ENCODE assay signal across 8 cellular contexts in genomic region chr2:121530210-121530562, GRCh38. TPM values are rescaled to one million over a fixed set of nuclear protein-coding genes. Genes with fewer than 3 reads are reported as not detected.
DNase-seq lines count a peak whose midpoint lies in the region; ATAC-seq and TF ChIP-seq lines count a peak whose summit lies in the region.

No MANE protein-coding gene starts in this region.

- no peaks in the 10 kb centered on the region for H3K27me3 Mint-ChIP-seq in CD4-positive, alpha-beta T cell
- H3K27me3 Mint-ChIP-seq in MCF 10A (ENCODE audit: insufficient read depth, unreplicated experiment): no peaks in the 10 kb centered on the region

- H3K4me1 ChIP-seq in OCI-LY7 (ENCODE audit: insufficient read depth, low read length, poor library complexity, severe bottlenecking): peaks cover 37% of the 10 kb centered on the region

- H3K9me2 ChIP-seq in OCI-LY7 (ENCODE audit: insufficient read depth, low read length): no peaks in the 10 kb centered on the region

- peak overlapping the region; percentile 95 for H3K4me2 ChIP-seq in OCI-LY7 (ENCODE audit: low read length)

- CTCF ChIA-PET in CD4-positive, alpha-beta T cell (lab: Charles Lee): interaction anchor here (0.6 to 3.5 kb wide), 12 partner anchors 11 to 226 kb away, joined by 3 to 19 read pairs (median 4); partner anchors contain the start of genes CLASP1 and NIFK
- CTCF ChIA-PET in OCI-LY7 (lab: Charles Lee; ENCODE audit: unreplicated experiment) (interaction anchor here (1.7 kb wide), 1 partner anchor 18 kb away, joined by 6 read pairs; no protein-coding TSS in a partner anchor), MCF 10A (lab: Yijun Ruan, JAX) (interaction anchor here (0.6 to 5.5 kb wide), 22 partner anchors 12 to 217 kb away, joined by 3 to 58 read pairs (median 4); no protein-coding TSS in a partner anchor)

- peak overlapping the region; percentile 80 for H2AFZ ChIP-seq in OCI-LY7 (ENCODE audit: low read length)

- peak overlapping the region; percentile 96 for H3K27ac Mint-ChIP-seq in CD4-positive, alpha-beta T cell
- H3K27ac Mint-ChIP-seq in MCF 10A (ENCODE audit: low read depth, unreplicated experiment): peak overlapping the region; percentile 99

- H3K4me1 Mint-ChIP-seq in CD4-positive, alpha-beta T cell (ENCODE audit: low read depth): peaks cover 48% of the 10 kb centered on the region
- peaks cover 38% of the 10 kb centered on the region for H3K4me1 Mint-ChIP-seq in MCF 10A (ENCODE audit: insufficient read depth, unreplicated experiment)

- peaks cover 15% of the 10 kb centered on the region; the same call in 1 of the 2 replicates for H4K20me1 ChIP-seq in OCI-LY7 (ENCODE audit: insufficient read depth, low read length)

- TF ChIP-seq CTCF in CD4-positive, alpha-beta T cell (IDR thresholded peaks at IDR 0.05): no peak
- TF ChIP-seq CTCF in OCI-LY7 (conservative IDR thresholded peaks at IDR 0.05; ENCODE audit: low read length) (no peak), MCF 10A (IDR thresholded peaks at IDR 0.05; ENCODE audit: unreplicated experiment) (no peak)

- POLR2A ChIA-PET in CD4-positive, alpha-beta T cell (lab: Charles Lee): interaction anchor here (0.7 to 6.5 kb wide), 25 partner anchors 11 to 227 kb away, joined by 3 to 154 read pairs (median 4); partner anchors contain the start of genes CLASP1, NIFK and TSN
- POLR2A ChIA-PET in OCI-LY7 (lab: Charles Lee): interaction anchor here (0.6 to 5.0 kb wide), 19 partner anchors 8 to 226 kb away, joined by 3 to 55 read pairs (median 4); partner anchors contain the start of genes CLASP1, NIFK and TSN
- POLR2A ChIA-PET in MCF 10A (lab: Yijun Ruan, JAX): interaction anchor here (0.6 to 8.6 kb wide), 41 partner anchors 15 to 617 kb away, joined by 3 to 247 read pairs (median 5); partner anchors contain the start of genes CLASP1, NIFK and TSN

- H3K4me3 ChIP-seq in OCI-LY7 (ENCODE audit: low read depth, low read length, poor library complexity, severe bottlenecking): peak overlapping the region; percentile 92

- peaks cover 50% of the 10 kb centered on the region for H3K79me2 ChIP-seq in OCI-LY7 (ENCODE audit: insufficient read depth, low read depth, low read length)

- peak; percentile 9 for ATAC-seq in CD4-positive, alpha-beta T cell (ENCODE audit: poor library complexity)
- peak; percentile 39 for ATAC-seq in GM18870 (IDR thresholded peaks at IDR 0.05; ENCODE audit: unreplicated experiment)
- peak; percentile 56 for ATAC-seq in HG03066 (IDR thresholded peaks at IDR 0.05; ENCODE audit: low read depth, unreplicated experiment)

- H3K9me3 Mint-ChIP-seq in CD4-positive, alpha-beta T cell: no peaks in the 10 kb centered on the region
- no peaks in the 10 kb centered on the region for H3K9me3 Mint-ChIP-seq in MCF 10A (ENCODE audit: unreplicated experiment)

- peaks cover 28% of the 10 kb centered on the region for H3K36me3 ChIP-seq in OCI-LY7 (ENCODE audit: insufficient read depth, low read length)

- peak overlapping the region; percentile 97 for H3K4me3 Mint-ChIP-seq in CD4-positive, alpha-beta T cell
- peak overlapping the region; percentile 86 for H3K4me3 Mint-ChIP-seq in MCF 10A (ENCODE audit: unreplicated experiment)

- no TSS peak for BruUV-seq in OCI-LY7 (replicated peaks; lab: Mats Ljungman, UMichigan)
- no TSS peak for BruUV-seq in MCF 10A (replicated peaks; lab: Mats Ljungman, UMichigan)

- DNase-seq in CD4-positive, alpha-beta T cell: peak in 1 of 10 experiments; percentile 35
- DNase-seq in OCI-LY7 (ENCODE audit: low spot score): no peak
- DNase-seq in MCF 10A (ENCODE audit: unreplicated experiment): no peak
- DNase-seq in kidney tubule cell (ENCODE audit: low spot score): peak; percentile 84
- peak; percentile 43 to 54 for DNase-seq in stimulated activated CD8-positive, alpha-beta memory T cell treated with anti-CD3 and anti-CD28 coated beads, Interleukin-7, amount 100 ng/mL, for 48 hours (ENCODE audit: extremely low read depth in 1 of 2, low read depth in 1 of 2)
- DNase-seq in NCI-H128 (lab: John Stamatoyannopoulos, UW; ENCODE audit: unreplicated experiment): no peak

- H3K27ac ChIP-seq in CD4-positive, alpha-beta T cell (ENCODE audit: low read depth, low read length): peak overlapping the region; percentile 99
- H3K27ac ChIP-seq in OCI-LY7 (ENCODE audit: low read depth, low read length, poor library complexity, severe bottlenecking): peak overlapping the region; percentile 94

- intact Hi-C loops in CD4-positive, alpha-beta T cell (cut with DNase I, micrococcal nuclease): loop anchor here (1.0 to 5.0 kb wide), 5 partner anchors 119 to 447 kb away; partner anchors contain the start of genes CLASP1 (in 1 of the 2) and NIFK (in 1 of the 2)
- intact Hi-C loops in OCI-LY7 (cut with micrococcal nuclease; ENCODE audit: unreplicated experiment): loop anchor here (1.0 to 5.0 kb wide), 4 partner anchors 66 to 275 kb away; partner anchors contain the start of gene NIFK
- intact Hi-C loops in MCF 10A (cut with micrococcal nuclease): no loop called here

- no peaks in the 10 kb centered on the region for H3K9me3 ChIP-seq in CD4-positive, alpha-beta T cell (ENCODE audit: control insufficient read depth, low read length)
- H3K9me3 ChIP-seq in OCI-LY7 (ENCODE audit: low read length): no peaks in the 10 kb centered on the region

- peaks cover 26% of the 10 kb centered on the region for H3K36me3 Mint-ChIP-seq in CD4-positive, alpha-beta T cell (ENCODE audit: low read depth)
- H3K36me3 Mint-ChIP-seq in MCF 10A (ENCODE audit: insufficient read depth, unreplicated experiment): peaks cover 33% of the 10 kb centered on the region

- H3K27me3 ChIP-seq in CD4-positive, alpha-beta T cell (ENCODE audit: control insufficient read depth, insufficient read depth, low read length): no peaks in the 10 kb centered on the region

RNA-seq across cellular contexts. Expression of gene RNU4ATAC, which starts 0.5 kb away (rescaled TPM):
- not detected for total RNA-seq in CD4-positive, alpha-beta T cell
- total RNA-seq in OCI-LY7 (2014; rRNA removed; shearing (Covaris generic)): not detected in 2 replicates
- total RNA-seq in OCI-LY7 (2022) (not detected in 2 replicates), MCF 10A (2022) (not detected in 2 replicates)

Comparison
In these comparisons a context has a peak if more than half of its experiments do, and no peak if none do; other contexts are left out.
1. DNase-seq: peak in kidney tubule cell (single experiment) and stimulated activated CD8-positive, alpha-beta memory T cell treated with anti-CD3 and anti-CD28 coated beads, Interleukin-7, amount 100 ng/mL, for 48 hours (2 of 2); none in OCI-LY7 (single experiment), MCF 10A (single experiment) and NCI-H128 (single experiment).
2. Peak in every context shown above with its lines, with median percentiles within 50 percentile points of each other: ATAC-seq.